Comparison of ENCODE assay signal across 1 cellular context in genomic region chr20:5159928-5160327, GRCh38.
TF ChIP-seq lines count a peak whose summit lies in the region.

No MANE protein-coding gene starts in this region.

TF ChIP-seq in WTC11, 78 proteins besides CTCF, POLR2A, EP300 and RAD21 (continued from another document):
- TF ChIP-seq PREB (CRISPR knock-in tag; IDR thresholded peaks at IDR 0.05; ENCODE audit: borderline replicate concordance) (no peak), CBFB (CRISPR knock-in tag; IDR thresholded peaks at IDR 0.05; ENCODE audit: low read depth) (no peak), ATF6 (CRISPR knock-in tag; IDR thresholded peaks at IDR 0.05) (no peak), ZNF671 (CRISPR knock-in tag; IDR thresholded peaks at IDR 0.05) (no peak), SOX15 (CRISPR knock-in tag; IDR thresholded peaks at IDR 0.05) (no peak), CREB1 (CRISPR knock-in tag; IDR thresholded peaks at IDR 0.05) (no peak), JAZF1 (CRISPR knock-in tag; IDR thresholded peaks at IDR 0.05) (no peak), ZNF317 (CRISPR knock-in tag; IDR thresholded peaks at IDR 0.05; ENCODE audit: borderline replicate concordance, low read depth) (no peak), ZNF138 (CRISPR knock-in tag; conservative IDR thresholded peaks at IDR 0.05) (no peak), SMAD4 (CRISPR knock-in tag; IDR thresholded peaks at IDR 0.05) (no peak), ATF2 (CRISPR knock-in tag; IDR thresholded peaks at IDR 0.05; ENCODE audit: borderline replicate concordance, low read depth) (no peak), ARID4B (CRISPR knock-in tag; IDR thresholded peaks at IDR 0.05; ENCODE audit: borderline replicate concordance) (no peak), TP53 (CRISPR knock-in tag; IDR thresholded peaks at IDR 0.05) (no peak)
- TF ChIP-seq, protein P1, sequence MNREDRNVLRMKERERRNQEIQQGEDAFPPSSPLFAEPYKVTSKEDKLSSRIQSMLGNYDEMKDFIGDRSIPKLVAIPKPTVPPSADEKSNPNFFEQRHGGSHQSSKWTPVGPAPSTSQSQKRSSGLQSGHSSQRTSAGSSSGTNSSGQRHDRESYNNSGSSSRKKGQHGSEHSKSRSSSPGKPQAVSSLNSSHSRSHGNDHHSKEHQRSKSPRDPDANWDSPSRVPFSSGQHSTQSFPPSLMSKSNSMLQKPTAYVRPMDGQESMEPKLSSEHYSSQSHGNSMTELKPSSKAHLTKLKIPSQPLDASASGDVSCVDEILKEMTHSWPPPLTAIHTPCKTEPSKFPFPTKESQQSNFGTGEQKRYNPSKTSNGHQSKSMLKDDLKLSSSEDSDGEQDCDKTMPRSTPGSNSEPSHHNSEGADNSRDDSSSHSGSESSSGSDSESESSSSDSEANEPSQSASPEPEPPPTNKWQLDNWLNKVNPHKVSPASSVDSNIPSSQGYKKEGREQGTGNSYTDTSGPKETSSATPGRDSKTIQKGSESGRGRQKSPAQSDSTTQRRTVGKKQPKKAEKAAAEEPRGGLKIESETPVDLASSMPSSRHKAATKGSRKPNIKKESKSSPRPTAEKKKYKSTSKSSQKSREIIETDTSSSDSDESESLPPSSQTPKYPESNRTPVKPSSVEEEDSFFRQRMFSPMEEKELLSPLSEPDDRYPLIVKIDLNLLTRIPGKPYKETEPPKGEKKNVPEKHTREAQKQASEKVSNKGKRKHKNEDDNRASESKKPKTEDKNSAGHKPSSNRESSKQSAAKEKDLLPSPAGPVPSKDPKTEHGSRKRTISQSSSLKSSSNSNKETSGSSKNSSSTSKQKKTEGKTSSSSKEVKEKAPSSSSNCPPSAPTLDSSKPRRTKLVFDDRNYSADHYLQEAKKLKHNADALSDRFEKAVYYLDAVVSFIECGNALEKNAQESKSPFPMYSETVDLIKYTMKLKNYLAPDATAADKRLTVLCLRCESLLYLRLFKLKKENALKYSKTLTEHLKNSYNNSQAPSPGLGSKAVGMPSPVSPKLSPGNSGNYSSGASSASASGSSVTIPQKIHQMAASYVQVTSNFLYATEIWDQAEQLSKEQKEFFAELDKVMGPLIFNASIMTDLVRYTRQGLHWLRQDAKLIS (CRISPR knock-in tag; IDR thresholded peaks at IDR 0.05; ENCODE audit: borderline replicate concordance), result no peak
- TF ChIP-seq, protein P2, sequence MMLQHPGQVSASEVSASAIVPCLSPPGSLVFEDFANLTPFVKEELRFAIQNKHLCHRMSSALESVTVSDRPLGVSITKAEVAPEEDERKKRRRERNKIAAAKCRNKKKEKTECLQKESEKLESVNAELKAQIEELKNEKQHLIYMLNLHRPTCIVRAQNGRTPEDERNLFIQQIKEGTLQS (CRISPR knock-in tag; conservative IDR thresholded peaks at IDR 0.05), result no peak
